In genomic region chr2:128415768-128416039, GRCh38 we compare ENCODE assay signal across 27 cellular contexts.
"Had no signal": no experiment of that assay in that cellular context is flagged by ENCODE, and none has a peak within 500 bp of the region (broad histone marks: within the 10 kb centered on the region; RNA-seq: fewer than 3 reads in every experiment).

No MANE protein-coding gene starts in this region.

- H3K27ac ChIP-seq: brain microvascular endothelial cell, colonic mucosa, epithelial cell of prostate, esophagus squamous epithelium, gastroesophageal sphincter had no signal

- DNase-seq: activated CD4-positive, alpha-beta memory T cell treated with anti-CD3 and anti-CD28 coated beads for 36 hours; activated CD4-positive, alpha-beta T cell treated with anti-CD3 and anti-CD28 coated beads for 36 hours; activated CD4-positive, alpha-beta T cell treated with anti-CD3 and anti-CD28 coated beads, Interleukin-2, amount 10 ng/mL, durations not matched to agents 24 days and 14 days; activated CD4-positive, CD25-positive, alpha-beta regulatory T cell; activated CD4-positive, CD25-positive, alpha-beta regulatory T cell treated with anti-CD3 and anti-CD28 coated beads, Interleukin-2, amount 50 U/mL, for 72 hours; activated CD8-positive, alpha-beta memory T cell treated with anti-CD3 and anti-CD28 coated beads, Interleukin-2, amount 50 U/mL, for 4 hours; activated CD8-positive, alpha-beta T cell treated with anti-CD3 and anti-CD28 coated beads, Interleukin-2, amount 10 ng/mL, durations not matched to agents 7 days and 5 days; activated gamma-delta T cell treated with Interleukin-2 at 50 U/mL for 16 hours; activated naive CD4-positive, alpha-beta T cell treated with anti-CD3 and anti-CD28 coated beads, Interleukin-2, amount 50 U/mL, for 16 hours; activated naive CD4-positive, alpha-beta T cell treated with Interleukin-2 at 50 U/mL for 16 hours; activated T-cell treated with anti-CD3 and anti-CD28 coated beads, Interleukin-2, amount 50 U/mL, for 1 hour; activated T-cell treated with anti-CD3 and anti-CD28 coated beads, Interleukin-2, amount 50 U/mL, for 48 hours; amniotic stem cell; anterior cingulate cortex; caudate nucleus; effector CD8-positive, alpha-beta T cell; esophagus squamous epithelium; foreskin melanocyte; T-helper 2 cell had no signal

- ATAC-seq: activated CD4-positive, alpha-beta T cell treated with anti-CD3 and anti-CD28 coated beads for 36 hours; activated CD8-positive, alpha-beta memory T cell treated with anti-CD3 and anti-CD28 coated beads, Interleukin-2, amount 10 ng/mL, durations not matched to agents 7 days and 5 days; activated CD8-positive, alpha-beta T cell treated with anti-CD3 and anti-CD28 coated beads, Interleukin-2, amount 10 ng/mL, durations not matched to agents 7 days and 5 days; gastroesophageal sphincter had no signal

- H3K9me3 Mint-ChIP-seq: activated CD4-positive, alpha-beta T cell treated with anti-CD3 and anti-CD28 coated beads, Interleukin-2, amount 10 ng/mL, durations not matched to agents 24 days and 14 days; activated T-helper 1 cell treated with anti-CD3 and anti-CD28 coated beads, Interleukin-12 subunit alpha, Interleukin-12 subunit beta, Interleukin-2, Interleukin-4 antibody, amounts not matched to agents 30 ng/mL and 10 ng/mL and 1 ng/mL, durations not matched to agents 14 hours and 24 hours and 36 hours; activated T-helper 2 cell treated with anti-CD3 and anti-CD28 coated beads, Interferon-gamma antibody, Interleukin-2, Interleukin-4, amounts not matched to agents 10 μg/mL and 5 μg/mL and 100 μg/mL, durations not matched to agents 14 hours and 24 hours and 36 hours had no signal

- H3K36me3 ChIP-seq: brain microvascular endothelial cell, colonic mucosa, esophagus squamous epithelium, gastroesophageal sphincter had no signal

- H3K4me3 Mint-ChIP-seq: activated CD4-positive, alpha-beta memory T cell treated with anti-CD3 and anti-CD28 coated beads for 36 hours; activated CD4-positive, alpha-beta T cell treated with anti-CD3 and anti-CD28 coated beads for 36 hours; activated CD4-positive, alpha-beta T cell treated with anti-CD3 and anti-CD28 coated beads, Interleukin-2, amount 10 ng/mL, durations not matched to agents 24 days and 14 days; activated CD8-positive, alpha-beta memory T cell treated with anti-CD3 and anti-CD28 coated beads, Interleukin-2, amount 10 ng/mL, durations not matched to agents 7 days and 5 days; activated CD8-positive, alpha-beta T cell treated with anti-CD3 and anti-CD28 coated beads, Interleukin-2, amount 10 ng/mL, durations not matched to agents 7 days and 5 days; activated naive CD8-positive, alpha-beta T cell; activated T-helper 1 cell treated with anti-CD3 and anti-CD28 coated beads, Interleukin-12 subunit alpha, Interleukin-12 subunit beta, Interleukin-2, Interleukin-4 antibody, amounts not matched to agents 30 ng/mL and 10 ng/mL and 1 ng/mL, durations not matched to agents 14 hours and 24 hours and 36 hours had no signal

- H3K4me1 ChIP-seq: colonic mucosa, esophagus squamous epithelium, gastroesophageal sphincter had no signal

- H3K27me3 Mint-ChIP-seq: activated CD4-positive, alpha-beta T cell treated with anti-CD3 and anti-CD28 coated beads for 36 hours; activated CD4-positive, alpha-beta T cell treated with anti-CD3 and anti-CD28 coated beads, Interleukin-2, amount 10 ng/mL, durations not matched to agents 24 days and 14 days; activated CD8-positive, alpha-beta memory T cell treated with anti-CD3 and anti-CD28 coated beads, Interleukin-2, amount 10 ng/mL, durations not matched to agents 7 days and 5 days; activated naive CD8-positive, alpha-beta T cell had no signal

- H3K4me1 Mint-ChIP-seq: activated CD4-positive, alpha-beta T cell treated with anti-CD3 and anti-CD28 coated beads for 36 hours; activated CD4-positive, alpha-beta T cell treated with anti-CD3 and anti-CD28 coated beads, Interleukin-2, amount 10 ng/mL, durations not matched to agents 24 days and 14 days; activated CD8-positive, alpha-beta memory T cell treated with anti-CD3 and anti-CD28 coated beads, Interleukin-2, amount 10 ng/mL, durations not matched to agents 7 days and 5 days had no signal

- H3K36me3 Mint-ChIP-seq: activated CD4-positive, alpha-beta memory T cell treated with anti-CD3 and anti-CD28 coated beads for 36 hours; activated CD8-positive, alpha-beta memory T cell treated with anti-CD3 and anti-CD28 coated beads, Interleukin-2, amount 10 ng/mL, durations not matched to agents 7 days and 5 days had no signal

- H3K4me3 ChIP-seq: colonic mucosa, esophagus squamous epithelium, gastroesophageal sphincter had no signal

- H3K27me3 ChIP-seq: brain microvascular endothelial cell, colonic mucosa, esophagus squamous epithelium, gastroesophageal sphincter had no signal

- H3K9me3 ChIP-seq: colonic mucosa, esophagus squamous epithelium, gastroesophageal sphincter had no signal

- H3K27ac Mint-ChIP-seq: activated CD4-positive, alpha-beta memory T cell treated with anti-CD3 and anti-CD28 coated beads for 36 hours; activated CD4-positive, alpha-beta T cell treated with anti-CD3 and anti-CD28 coated beads for 36 hours; activated CD4-positive, alpha-beta T cell treated with anti-CD3 and anti-CD28 coated beads, Interleukin-2, amount 10 ng/mL, durations not matched to agents 24 days and 14 days; activated CD8-positive, alpha-beta memory T cell treated with anti-CD3 and anti-CD28 coated beads, Interleukin-2, amount 10 ng/mL, durations not matched to agents 7 days and 5 days; activated CD8-positive, alpha-beta T cell treated with anti-CD3 and anti-CD28 coated beads, Interleukin-2, amount 10 ng/mL, durations not matched to agents 7 days and 5 days; activated naive CD8-positive, alpha-beta T cell; activated T-helper 1 cell treated with anti-CD3 and anti-CD28 coated beads, Interleukin-12 subunit alpha, Interleukin-12 subunit beta, Interleukin-2, Interleukin-4 antibody, amounts not matched to agents 30 ng/mL and 10 ng/mL and 1 ng/mL, durations not matched to agents 14 hours and 24 hours and 36 hours; activated T-helper 2 cell treated with anti-CD3 and anti-CD28 coated beads, Interferon-gamma antibody, Interleukin-2, Interleukin-4, amounts not matched to agents 10 μg/mL and 5 μg/mL and 100 μg/mL, durations not matched to agents 14 hours and 24 hours and 36 hours had no signal
